Comparison of ENCODE assay signal across 13 cellular contexts in the genomic region with DNA sequence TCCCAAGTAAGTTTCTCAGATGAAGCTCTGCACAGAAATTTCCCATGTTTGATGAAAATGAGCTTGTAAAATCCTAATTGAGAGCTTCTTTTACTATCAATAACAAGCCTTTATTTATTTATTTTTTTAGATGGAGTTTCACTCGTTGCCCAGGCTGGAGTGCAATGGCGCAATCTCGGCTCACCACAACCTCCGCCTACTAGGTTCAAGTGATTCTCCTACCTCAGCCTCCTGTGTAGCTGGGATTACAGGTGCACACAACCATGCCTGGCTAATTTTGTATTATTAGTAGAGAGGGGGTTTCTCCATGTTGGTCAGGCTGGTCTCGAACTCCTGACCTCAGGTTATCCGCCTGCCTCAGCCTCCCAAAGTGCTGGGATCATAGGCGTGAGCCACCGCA. TPM values are rescaled to one million over a fixed set of nuclear protein-coding genes. Genes with fewer than 3 reads are reported as not detected.
"Had no signal": no experiment of that assay in that cellular context is flagged by ENCODE, and none has a peak within 500 bp of the region (broad histone marks: within the 10 kb centered on the region; RNA-seq: fewer than 3 reads in every experiment).

No MANE protein-coding gene starts in this region.

RNA-seq across cellular contexts. Expression of a gene that starts 20.6 kb away (rescaled TPM):
- total RNA-seq: chondrocyte, dermis microvascular lymphatic vessel endothelial cell, esophagus squamous epithelium, gastrocnemius medialis, glomerular endothelial cell had no signal

RNA-seq across cellular contexts. Expression of a gene that starts 24.1 kb away (rescaled TPM):
- total RNA-seq: chondrocyte, colonic mucosa, dermis microvascular lymphatic vessel endothelial cell, endodermal cell, esophagus mucosa, esophagus squamous epithelium, gastrocnemius medialis, glomerular endothelial cell, hepatocyte, kidney, left colon, mammary epithelial cell, mucosa of gallbladder had no signal
